1 cellular context compared by ENCODE assay signal in genomic region chr11:68298659-68299516, GRCh38.
TF ChIP-seq lines count a peak whose summit lies in the region.

No MANE protein-coding gene starts in this region.

TF ChIP-seq in HepG2, 621 proteins besides CTCF, POLR2A, EP300 and RAD21 (continued from another document):
- TF ChIP-seq ZNF407 (CRISPR knock-in tag; IDR thresholded peaks at IDR 0.05; ENCODE audit: not compliant biosample characterization) = peak; percentile 69
- peak; percentile 53 for TF ChIP-seq HNF4A (CRISPR knock-in tag; IDR thresholded peaks at IDR 0.05)
- TF ChIP-seq ZBTB38 (CRISPR knock-in tag; IDR thresholded peaks at IDR 0.05) = 0 out of 2 replicates have a peak, but pooled peaks have one; percentile 21
- TF ChIP-seq ZNF674 (CRISPR knock-in tag; IDR thresholded peaks at IDR 0.05; ENCODE audit: low read depth) = 0 out of 2 replicates have a peak, but pooled peaks have one; percentile 20
- TF ChIP-seq ZNF232 (CRISPR knock-in tag; IDR thresholded peaks at IDR 0.05; ENCODE audit: borderline replicate concordance) = peak; percentile 38; the same call in 1 of the 2 replicates
- peak; percentile 32; the same call in 1 of the 2 replicates for TF ChIP-seq ZSCAN31 (CRISPR knock-in tag; IDR thresholded peaks at IDR 0.05; ENCODE audit: low read depth)
- 0 out of 2 replicates have a peak, but pooled peaks have one; percentile 52 for TF ChIP-seq IRX3 (CRISPR knock-in tag; IDR thresholded peaks at IDR 0.05; ENCODE audit: borderline replicate concordance, low read depth)
- no peak for TF ChIP-seq FOXC1 (CRISPR knock-in tag; IDR thresholded peaks at IDR 0.05; ENCODE audit: borderline replicate concordance)
- TF ChIP-seq PTBP1 (IDR thresholded peaks at IDR 0.05; ENCODE audit: low read depth, low read length, poor library complexity, severe bottlenecking) = peak; percentile 32
- TF ChIP-seq, protein P1, sequence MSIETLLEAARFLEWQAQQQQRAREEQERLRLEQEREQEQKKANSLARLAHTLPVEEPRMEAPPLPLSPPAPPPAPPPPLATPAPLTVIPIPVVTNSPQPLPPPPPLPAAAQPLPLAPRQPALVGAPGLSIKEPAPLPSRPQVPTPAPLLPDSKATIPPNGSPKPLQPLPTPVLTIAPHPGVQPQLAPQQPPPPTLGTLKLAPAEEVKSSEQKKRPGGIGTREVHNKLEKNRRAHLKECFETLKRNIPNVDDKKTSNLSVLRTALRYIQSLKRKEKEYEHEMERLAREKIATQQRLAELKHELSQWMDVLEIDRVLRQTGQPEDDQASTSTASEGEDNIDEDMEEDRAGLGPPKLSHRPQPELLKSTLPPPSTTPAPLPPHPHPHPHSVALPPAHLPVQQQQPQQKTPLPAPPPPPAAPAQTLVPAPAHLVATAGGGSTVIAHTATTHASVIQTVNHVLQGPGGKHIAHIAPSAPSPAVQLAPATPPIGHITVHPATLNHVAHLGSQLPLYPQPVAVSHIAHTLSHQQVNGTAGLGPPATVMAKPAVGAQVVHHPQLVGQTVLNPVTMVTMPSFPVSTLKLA (IDR thresholded peaks at IDR 0.05) = 0 out of 2 replicates have a peak, but pooled peaks have one; percentile 20
- peak; percentile 61; the same call in 1 of the 2 replicates for TF ChIP-seq HDAC1 (CRISPR knock-in tag; IDR thresholded peaks at IDR 0.05)
- TF ChIP-seq, protein P2, sequence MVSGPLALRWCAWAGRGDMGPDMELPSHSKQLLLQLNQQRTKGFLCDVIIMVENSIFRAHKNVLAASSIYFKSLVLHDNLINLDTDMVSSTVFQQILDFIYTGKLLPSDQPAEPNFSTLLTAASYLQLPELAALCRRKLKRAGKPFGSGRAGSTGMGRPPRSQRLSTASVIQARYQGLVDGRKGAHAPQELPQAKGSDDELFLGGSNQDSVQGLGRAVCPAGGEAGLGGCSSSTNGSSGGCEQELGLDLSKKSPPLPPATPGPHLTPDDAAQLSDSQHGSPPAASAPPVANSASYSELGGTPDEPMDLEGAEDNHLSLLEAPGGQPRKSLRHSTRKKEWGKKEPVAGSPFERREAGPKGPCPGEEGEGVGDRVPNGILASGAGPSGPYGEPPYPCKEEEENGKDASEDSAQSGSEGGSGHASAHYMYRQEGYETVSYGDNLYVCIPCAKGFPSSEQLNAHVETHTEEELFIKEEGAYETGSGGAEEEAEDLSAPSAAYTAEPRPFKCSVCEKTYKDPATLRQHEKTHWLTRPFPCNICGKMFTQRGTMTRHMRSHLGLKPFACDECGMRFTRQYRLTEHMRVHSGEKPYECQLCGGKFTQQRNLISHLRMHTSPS (CRISPR knock-in tag; IDR thresholded peaks at IDR 0.05; ENCODE audit: low read depth) = peak; percentile 96
- TF ChIP-seq HDAC6 (IDR thresholded peaks at IDR 0.05; ENCODE audit: low read depth, low read length) = no peak
- peak; percentile 90 for TF ChIP-seq RBM39 (IDR thresholded peaks at IDR 0.05; ENCODE audit: low read depth, low read length, poor library complexity, severe bottlenecking)
- TF ChIP-seq HNRNPK (IDR thresholded peaks at IDR 0.05; ENCODE audit: low read depth, low read length, poor library complexity, severe bottlenecking) = peak; percentile 65
- TF ChIP-seq, protein P3, sequence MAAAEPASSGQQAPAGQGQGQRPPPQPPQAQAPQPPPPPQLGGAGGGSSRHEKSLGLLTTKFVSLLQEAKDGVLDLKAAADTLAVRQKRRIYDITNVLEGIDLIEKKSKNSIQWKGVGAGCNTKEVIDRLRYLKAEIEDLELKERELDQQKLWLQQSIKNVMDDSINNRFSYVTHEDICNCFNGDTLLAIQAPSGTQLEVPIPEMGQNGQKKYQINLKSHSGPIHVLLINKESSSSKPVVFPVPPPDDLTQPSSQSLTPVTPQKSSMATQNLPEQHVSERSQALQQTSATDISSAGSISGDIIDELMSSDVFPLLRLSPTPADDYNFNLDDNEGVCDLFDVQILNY (CRISPR knock-in tag; conservative IDR thresholded peaks at IDR 0.05) = no peak
- no peak for TF ChIP-seq TAF15 (IDR thresholded peaks at IDR 0.05; ENCODE audit: low read depth, low read length, poor library complexity, severe bottlenecking)
- no peak; the same call in none of the 2 replicates for TF ChIP-seq SRY (CRISPR knock-in tag; IDR thresholded peaks at IDR 0.05)
- 0 out of 2 replicates have a peak, but pooled peaks have one; percentile 27 for TF ChIP-seq CBX5 (CRISPR knock-in tag; IDR thresholded peaks at IDR 0.05; ENCODE audit: borderline replicate concordance)
- TF ChIP-seq MZF1 (CRISPR knock-in tag; IDR thresholded peaks at IDR 0.05; ENCODE audit: borderline replicate concordance) = peak; percentile 25; the same call in 1 of the 2 replicates
